ENCODE assay signal across 1 cellular context in genomic region chr6:146887447-146888077, GRCh38.
TF ChIP-seq lines count a peak whose summit lies in the region.

No MANE protein-coding gene starts in this region.

TF ChIP-seq in K562, 482 proteins besides CTCF, POLR2A, EP300 and RAD21 (continued from another document and continues in another):
- TF ChIP-seq E4F1 (CRISPR knock-in tag; IDR thresholded peaks at IDR 0.05; ENCODE audit: borderline replicate concordance) (peak; percentile 93), NFE2 (IDR thresholded peaks at IDR 0.05; ENCODE audit: low read depth) (no peak), TCFL5 (CRISPR knock-in tag; conservative IDR thresholded peaks at IDR 0.05) (peak; percentile 100), ZNF668 (CRISPR knock-in tag; IDR thresholded peaks at IDR 0.05) (peak; percentile 100), ZNF609 (CRISPR knock-in tag; IDR thresholded peaks at IDR 0.05; ENCODE audit: borderline replicate concordance) (no peak), STAT5B (CRISPR knock-in tag; IDR thresholded peaks at IDR 0.05) (peak; percentile 99), ZNF407 (IDR thresholded peaks at IDR 0.05; ENCODE audit: low read depth) (no peak), JUND (IDR thresholded peaks at IDR 0.05; ENCODE audit: borderline replicate concordance, low read depth, low read length) (no peak), JUND (tag; IDR thresholded peaks at IDR 0.05; ENCODE audit: borderline replicate concordance, low read depth, low read length) (peak; percentile 98; the same call in 2 of the 3 replicates), BRD4 (IDR thresholded peaks at IDR 0.05) (peak; percentile 90), GTF2F1 (IDR thresholded peaks at IDR 0.05; ENCODE audit: low read depth, low read length) (no peak), NCOA1 (IDR thresholded peaks at IDR 0.05; ENCODE audit: low read depth) (0 out of 2 replicates have a peak, but pooled peaks have one; percentile 8), NBN (IDR thresholded peaks at IDR 0.05; ENCODE audit: low read depth) (peak; percentile 62), ZNF146 (CRISPR knock-in tag; IDR thresholded peaks at IDR 0.05; ENCODE audit: unreplicated experiment) (no peak), FOXP4 (CRISPR knock-in tag; IDR thresholded peaks at IDR 0.05; ENCODE audit: borderline replicate concordance) (no peak), PHTF2 (CRISPR knock-in tag; IDR thresholded peaks at IDR 0.05) (peak; percentile 100), KAT8 (IDR thresholded peaks at IDR 0.05; ENCODE audit: low read depth) (no peak), RBM39 (optimal IDR thresholded peaks at IDR 0.05; ENCODE audit: low read depth, low read length) (no peak), ERF (CRISPR knock-in tag; IDR thresholded peaks at IDR 0.05) (peak; percentile 100), ZBTB11 (CRISPR knock-in tag; IDR thresholded peaks at IDR 0.05) (peak in 2 of 3 experiments; percentile 72 to 96; a peak in 4 of 6 replicates), RBM25 (IDR thresholded peaks at IDR 0.05; ENCODE audit: low read depth, low read length, severe bottlenecking) (no peak), CGGBP1 (CRISPR knock-in tag; IDR thresholded peaks at IDR 0.05) (peak; percentile 84), EP400 (IDR thresholded peaks at IDR 0.05) (no peak), ZNF830 (CRISPR knock-in tag; IDR thresholded peaks at IDR 0.05) (peak; percentile 100), U2AF2 (optimal IDR thresholded peaks at IDR 0.05; ENCODE audit: low read depth, low read length) (no peak), FOXK1 (CRISPR knock-in tag; IDR thresholded peaks at IDR 0.05; ENCODE audit: borderline replicate concordance) (no peak), ZBTB34 (CRISPR knock-in tag; IDR thresholded peaks at IDR 0.05) (peak; percentile 99), GABPB1 (CRISPR knock-in tag; IDR thresholded peaks at IDR 0.05) (no peak), POLR2B (IDR thresholded peaks at IDR 0.05; ENCODE audit: low read depth, partially characterized antibody) (no peak), FUS (optimal IDR thresholded peaks at IDR 0.05; ENCODE audit: low read depth, low read length) (no peak), STAG1 (CRISPR knock-in tag; IDR thresholded peaks at IDR 0.05; ENCODE audit: borderline replicate concordance) (no peak), ZBTB17 (CRISPR knock-in tag; IDR thresholded peaks at IDR 0.05) (peak; percentile 98), ZNF707 (CRISPR knock-in tag; conservative IDR thresholded peaks at IDR 0.05) (peak; percentile 97), ZNF140 (CRISPR knock-in tag; IDR thresholded peaks at IDR 0.05) (peak; percentile 100), BCL6 (CRISPR knock-in tag; IDR thresholded peaks at IDR 0.05) (peak; percentile 99), NR2C2 (CRISPR knock-in tag; IDR thresholded peaks at IDR 0.05) (no peak), NR2C2 (tag; IDR thresholded peaks at IDR 0.05) (peak; percentile 97), FIP1L1 (IDR thresholded peaks at IDR 0.05; ENCODE audit: low read depth, low read length, poor library complexity, severe bottlenecking) (no peak), POU5F1 (IDR thresholded peaks at IDR 0.05; ENCODE audit: borderline replicate concordance, low read depth, low read length, partially characterized antibody) (no peak), CEBPG (CRISPR knock-in tag; IDR thresholded peaks at IDR 0.05) (peak; percentile 70), CEBPG (tag; conservative IDR thresholded peaks at IDR 0.05 in 1 of 2, IDR thresholded peaks at IDR 0.05 in 1 of 2) (peak; percentile 63 to 93)
